Comparison of ENCODE assay signal across 12 cellular contexts in the genomic region with DNA sequence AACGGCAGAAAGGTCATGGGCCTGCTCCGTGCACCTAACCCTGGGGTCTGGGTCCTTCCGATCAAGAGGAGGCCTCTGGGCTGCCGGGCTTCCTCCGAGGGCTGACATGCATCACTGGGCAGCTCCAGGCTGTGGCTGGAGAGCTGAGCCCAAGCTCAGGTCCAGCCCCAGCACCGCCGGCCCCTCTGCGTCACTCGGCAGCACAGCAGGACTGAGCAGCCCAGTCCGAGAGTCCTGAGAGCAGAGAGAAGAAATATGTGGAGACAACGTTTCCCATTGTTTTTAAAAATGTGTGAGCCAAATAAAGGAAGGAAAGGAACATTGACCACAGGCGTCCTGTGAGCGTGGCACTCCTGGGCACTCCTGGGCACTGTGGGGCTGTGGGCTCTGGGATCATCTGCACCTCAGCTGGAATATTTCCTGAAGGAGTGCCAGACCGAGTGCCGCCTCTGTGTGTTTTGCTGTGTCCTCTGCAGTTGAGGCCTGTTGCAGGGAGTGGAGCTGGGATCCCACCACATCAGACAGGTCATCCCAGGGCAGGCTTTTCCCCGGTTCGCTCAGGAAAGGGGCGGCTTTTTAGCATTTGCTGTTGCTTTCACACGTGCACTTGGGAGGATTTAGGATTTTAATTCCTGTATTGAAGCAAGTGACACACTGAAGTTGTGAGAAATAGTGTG. TPM values are rescaled to one million over a fixed set of nuclear protein-coding genes. Genes with fewer than 3 reads are reported as not detected.
DNase-seq lines count a peak whose midpoint lies in the region; ATAC-seq, FAIRE-seq and TF ChIP-seq lines count a peak whose summit lies in the region.
"Had no signal": no experiment of that assay in that cellular context is flagged by ENCODE, and none has a peak within 500 bp of the region (broad histone marks: within the 10 kb centered on the region; RNA-seq: fewer than 3 reads in every experiment).

No MANE protein-coding gene starts in this region.

- H3K79me2 ChIP-seq in endothelial cell of umbilical vein (ENCODE audit: control insufficient read depth, insufficient read depth, low read length) = peaks cover 41% of the 10 kb centered on the region

- H3K27ac ChIP-seq in Panc1 (ENCODE audit: low read length) (no peak overlapping the region), endothelial cell of umbilical vein (ENCODE audit: insufficient read depth, low read depth, low read length) (peak overlapping the region; percentile 78), liver (ENCODE audit: low read depth in 1 of 2, low read length in 2 of 2) (no peak overlapping the region), stomach (peak overlapping the region in 4 of 5 donors; percentile 48 to 79 (median 61))

- no peaks in the 10 kb centered on the region for H3K9me3 ChIP-seq in Panc1 (ENCODE audit: control insufficient read depth, insufficient read depth, low read depth, low read length)
- H3K9me3 ChIP-seq in endothelial cell of umbilical vein (replicated peaks; ENCODE audit: control insufficient read depth, insufficient read depth, low read length) = no peaks in the 10 kb centered on the region
- no peaks in the 10 kb centered on the region for H3K9me3 ChIP-seq in liver (ENCODE audit: control insufficient read depth in 4 of 4, low read length in 3 of 4)
- H3K9me3 ChIP-seq in stomach = no peaks in the 10 kb centered on the region

- FAIRE-seq in endothelial cell of umbilical vein (lab: Jason Lieb, UNC) = peak; percentile 83
- FAIRE-seq: endometrium had no signal

- DNase-seq in Panc1 (ENCODE audit: low read depth, low spot score) (no peak), endothelial cell of umbilical vein (ENCODE audit: low read depth, low spot score) (peak; percentile 73), stomach (no peak), HCEC 1CT (no peak), superior temporal gyrus (ENCODE audit: extremely low spot score) (no peak), A172 (ENCODE audit: low spot score) (no peak)
- DNase-seq in activated CD4-positive, alpha-beta T cell treated with anti-CD3 and anti-CD28 coated beads, Interleukin-2, amount 10 ng/mL, durations not matched to agents 24 days and 14 days = no peak
- DNase-seq: CD4-positive, alpha-beta memory T cell; NCI-H1436 treated with DMSO at 0.1 percent for 48 hours; stimulated activated CD4-positive, alpha-beta T cell treated with anti-CD3 and anti-CD28 coated beads, Interleukin-12 subunit alpha, Interleukin-12 subunit beta, amount 100 ng/mL, for 4 hours had no signal

- peak overlapping the region; percentile 52 for H3K9ac ChIP-seq in endothelial cell of umbilical vein (replicated peaks; ENCODE audit: extremely low read depth, insufficient read depth, low read length)
- H3K9ac ChIP-seq in liver (ENCODE audit: low read depth in 1 of 2, low read length in 2 of 2) = no peak overlapping the region

- ATAC-seq in Panc1 = peak; percentile 39

- H3K4me1 Mint-ChIP-seq in activated CD4-positive, alpha-beta T cell treated with anti-CD3 and anti-CD28 coated beads, Interleukin-2, amount 10 ng/mL, durations not matched to agents 24 days and 14 days = no peaks in the 10 kb centered on the region

- 80% methylated on average over 19 of the region's 19 CpGs for WGBS in liver
- 68 to 80% (median 73%) methylated on average over 16 to 19 of the region's 19 CpGs for WGBS in stomach, 5 donors

- dilution Hi-C loops in endothelial cell of umbilical vein (cut with MboI; ENCODE audit: extremely low pct_ligation_motif_present, low sequenced_read_pairs) = no loop called here

- H3K4me2 ChIP-seq in endothelial cell of umbilical vein (ENCODE audit: insufficient read depth, low read length) = peak overlapping the region; percentile 30

- no peak for TF ChIP-seq EP300 in stomach (IDR thresholded peaks at IDR 0.05)

- peaks cover 2% of the 10 kb centered on the region for H3K36me3 Mint-ChIP-seq in activated CD4-positive, alpha-beta T cell treated with anti-CD3 and anti-CD28 coated beads, Interleukin-2, amount 10 ng/mL, durations not matched to agents 24 days and 14 days (ENCODE audit: low read depth)

- no peak overlapping the region for H2AFZ ChIP-seq in endothelial cell of umbilical vein (ENCODE audit: low read depth, low read length)

- BruUV-seq in Panc1 (replicated peaks; lab: Mats Ljungman, UMichigan) (no TSS peak), endothelial cell of umbilical vein (replicated peaks; lab: Mats Ljungman, UMichigan) (no TSS peak)

- CTCF ChIA-PET in Panc1 (lab: Charles Lee) (interaction anchor here (0.6 kb wide), 1 partner anchor 21 kb away, joined by 10 read pairs; no protein-coding TSS in a partner anchor), endothelial cell of umbilical vein (lab: Charles Lee) (interaction anchor here (1.3 to 5.3 kb wide), 3 partner anchors 12 to 88 kb away, joined by 4 to 45 read pairs (median 6); no protein-coding TSS in a partner anchor)

- POLR2A ChIA-PET in Panc1 (lab: Charles Lee) (no interaction called here), endothelial cell of umbilical vein (lab: Charles Lee) (interaction anchor here (0.6 kb wide), 1 partner anchor 57 kb away, joined by 3 read pairs; no protein-coding TSS in a partner anchor)

- H3K27me3 ChIP-seq in Panc1 (ENCODE audit: control insufficient read depth, insufficient read depth, low read length) (no peaks in the 10 kb centered on the region), endothelial cell of umbilical vein (ENCODE audit: control insufficient read depth in 2 of 2, insufficient read depth in 2 of 2, low read length in 2 of 2) (no peaks in the 10 kb centered on the region), liver (ENCODE audit: control insufficient read depth in 4 of 4, insufficient read depth in 4 of 4, low read length in 3 of 4) (no peaks in the 10 kb centered on the region), stomach (no peaks in the 10 kb centered on the region)

- H3K4me3 Mint-ChIP-seq in activated CD4-positive, alpha-beta T cell treated with anti-CD3 and anti-CD28 coated beads, Interleukin-2, amount 10 ng/mL, durations not matched to agents 24 days and 14 days = no peak overlapping the region
- H3K4me3 Mint-ChIP-seq: CD4-positive, alpha-beta memory T cell had no signal

- TF ChIP-seq CTCF in Panc1 (IDR thresholded peaks at IDR 0.05) = no peak
- TF ChIP-seq CTCF in endothelial cell of umbilical vein (IDR thresholded peaks at IDR 0.05; ENCODE audit: extremely low read depth in 1 of 2, insufficient read depth in 1 of 2, low read depth in 1 of 2, low read length in 2 of 2) = no peak
- TF ChIP-seq CTCF in liver (IDR thresholded peaks at IDR 0.05; ENCODE audit: low read depth, low read length, missing input control) = no peak
- TF ChIP-seq CTCF in stomach (IDR thresholded peaks at IDR 0.05) = no peak

- intact Hi-C loops in Panc1 (cut with micrococcal nuclease; ENCODE audit: unreplicated experiment) (no loop called here), endothelial cell of umbilical vein (cut with micrococcal nuclease) (loop anchor here (2.0 kb wide), 2 partner anchors 38 to 56 kb away; partner anchors contain the start of genes DCUN1D2 and TFDP1), stomach (cut with DNase I; ENCODE audit: low total_unique reads) (no loop called here)
- intact Hi-C loops in activated CD4-positive, alpha-beta T cell treated with anti-CD3 and anti-CD28 coated beads, Interleukin-2, amount 10 ng/mL, durations not matched to agents 24 days and 14 days (cut with micrococcal nuclease) = no loop called here

- H4K20me1 ChIP-seq in endothelial cell of umbilical vein (replicated peaks; ENCODE audit: control insufficient read depth, extremely low read depth, insufficient read depth, low read length) = no peaks in the 10 kb centered on the region

- no peak for TF ChIP-seq RAD21 in liver (IDR thresholded peaks at IDR 0.05)

- H3K9me3 Mint-ChIP-seq in activated CD4-positive, alpha-beta T cell treated with anti-CD3 and anti-CD28 coated beads, Interleukin-2, amount 10 ng/mL, durations not matched to agents 24 days and 14 days = no peaks in the 10 kb centered on the region
- H3K9me3 Mint-ChIP-seq: CD4-positive, alpha-beta memory T cell had no signal

- H3K36me3 ChIP-seq in Panc1 (ENCODE audit: control insufficient read depth, insufficient read depth, low read length) (no peaks in the 10 kb centered on the region; the same call in 1 of the 2 replicates), endothelial cell of umbilical vein (ENCODE audit: control insufficient read depth in 2 of 2, extremely low read depth in 1 of 2, insufficient read depth in 2 of 2, low read length in 2 of 2) (peaks cover 3 to 15% of the 10 kb centered on the region in 2 experiments), liver (ENCODE audit: control insufficient read depth in 4 of 4, insufficient read depth in 3 of 4, low read depth in 1 of 4, low read length in 3 of 4) (peaks cover 0 to 8% (median 2%) of the 10 kb centered on the region in 4 donors), stomach (peaks cover 12 to 76% (median 58%) of the 10 kb centered on the region in 4 donors)

- H3K4me3 ChIP-seq in Panc1 (ENCODE audit: low read depth in 2 of 2, low read length in 2 of 2) (no peak overlapping the region), endothelial cell of umbilical vein (replicated peaks in 1 of 3; ENCODE audit: insufficient read depth in 1 of 3, low read depth in 1 of 3, low read length in 3 of 3) (no peak overlapping the region), liver (ENCODE audit: low read depth in 1 of 3, low read length in 3 of 3) (no peak overlapping the region), stomach (no peak overlapping the region)

- no peak for TF ChIP-seq POLR2A in endothelial cell of umbilical vein (IDR thresholded peaks at IDR 0.05; ENCODE audit: low read depth, low read length)
- TF ChIP-seq POLR2A in stomach (IDR thresholded peaks at IDR 0.05) = no peak

- no peaks in the 10 kb centered on the region for H3K9me1 ChIP-seq in endothelial cell of umbilical vein (replicated peaks; ENCODE audit: control insufficient read depth, extremely low read depth, insufficient read depth, low read length)

- no peaks in the 10 kb centered on the region for H3K27me3 Mint-ChIP-seq in activated CD4-positive, alpha-beta T cell treated with anti-CD3 and anti-CD28 coated beads, Interleukin-2, amount 10 ng/mL, durations not matched to agents 24 days and 14 days
- H3K27me3 Mint-ChIP-seq: CD4-positive, alpha-beta memory T cell had no signal

- H3K4me1 ChIP-seq in Panc1 (ENCODE audit: control insufficient read depth, insufficient read depth, low read length) (no peaks in the 10 kb centered on the region), endothelial cell of umbilical vein (ENCODE audit: control insufficient read depth, extremely low read depth, insufficient read depth, low read length) (peaks cover 30% of the 10 kb centered on the region), liver (ENCODE audit: control insufficient read depth in 4 of 4, insufficient read depth in 4 of 4, low read length in 3 of 4) (peaks cover 0 to 4% (median 1%) of the 10 kb centered on the region in 4 donors), stomach (peaks cover 0 to 46% (median 30%) of the 10 kb centered on the region in 4 donors)

- no peak overlapping the region for H3K27ac Mint-ChIP-seq in activated CD4-positive, alpha-beta T cell treated with anti-CD3 and anti-CD28 coated beads, Interleukin-2, amount 10 ng/mL, durations not matched to agents 24 days and 14 days
- H3K27ac Mint-ChIP-seq: CD4-positive, alpha-beta memory T cell had no signal

- in situ Hi-C loops in Panc1 (cut with HindIII; ENCODE audit: low pct_unique_long_range_greater_than_20kb, low sequenced_read_pairs) = no loop called here

RNA-seq across cellular contexts. Expression of gene TFDP1, which starts 37.8 kb away (rescaled TPM):
- total RNA-seq in Panc1 (2021; ENCODE audit: unreplicated experiment) (91.6 TPM), endothelial cell of umbilical vein (131 and 137 TPM in 2 replicates), liver (100 to 1,000 TPM in 1 of 2 donors, 10 to 100 TPM in 1; 17.7 to 140 TPM), stomach (100 to 1,000 TPM in 2 of 5 donors, 10 to 100 TPM in 3; 35.3 to 207 (median 59.1) TPM)
- 74.3 TPM for polyA plus RNA-seq in Panc1 (2012; ENCODE audit: insufficient read length)
- polyA plus RNA-seq in endothelial cell of umbilical vein (48.9 and 64.3 TPM in 2 replicates), liver (10 to 100 TPM in 1 of 2 donors, 1 to 10 TPM in 1; 9.9 to 17.9 TPM), stomach (10 to 100 TPM; 27.3 to 57.2 (median 55.3) TPM)
- 96.8 and 101 TPM in 2 replicates for polyA plus RNA-seq in endothelial cell of umbilical vein (2011; cell fraction: cytosol; rRNA removed)
- 107 and 116 TPM in 2 replicates for polyA plus RNA-seq in endothelial cell of umbilical vein (2011; cell fraction: nucleus; rRNA removed)
- polyA plus RNA-seq in endothelial cell of umbilical vein (2012) = 96.7 and 124 TPM in 2 replicates
- 67.4 and 81.1 TPM in 2 replicates for polyA minus RNA-seq in endothelial cell of umbilical vein
- 80.9 TPM for polyA minus RNA-seq in endothelial cell of umbilical vein (2011; cell fraction: cytosol; rRNA and poly(A)+ RNA removed)
- polyA minus RNA-seq in endothelial cell of umbilical vein (2011; cell fraction: nucleus; rRNA and poly(A)+ RNA removed) = 24.4 and 31.0 TPM in 2 replicates
- total RNA-seq in activated CD4-positive, alpha-beta T cell treated with anti-CD3 and anti-CD28 coated beads, Interleukin-2, amount 10 ng/mL, durations not matched to agents 24 days and 14 days = 180 and 184 TPM in 2 replicates
- 129 and 162 TPM in 2 replicates for total RNA-seq in A172 (2014; rRNA removed; shearing (Covaris generic))

RNA-seq across cellular contexts. Expression of gene DCUN1D2, which starts 56.2 kb away (rescaled TPM):
- total RNA-seq in Panc1 (2021; ENCODE audit: unreplicated experiment) = 22.8 TPM
- polyA plus RNA-seq in Panc1 (2012; ENCODE audit: insufficient read length) = 9.0 TPM
- 19.4 and 24.9 TPM in 2 replicates for total RNA-seq in endothelial cell of umbilical vein
- 8.3 and 10.5 TPM in 2 replicates for polyA plus RNA-seq in endothelial cell of umbilical vein
- polyA plus RNA-seq in endothelial cell of umbilical vein (2011; cell fraction: cytosol; rRNA removed) = 7.0 and 8.6 TPM in 2 replicates
- 40.2 and 44.4 TPM in 2 replicates for polyA plus RNA-seq in endothelial cell of umbilical vein (2011; cell fraction: nucleus; rRNA removed)
- polyA plus RNA-seq in endothelial cell of umbilical vein (2012) = 10.6 and 11.0 TPM in 2 replicates
- polyA minus RNA-seq in endothelial cell of umbilical vein = 11.1 and 14.1 TPM in 2 replicates
- 6.7 TPM for polyA minus RNA-seq in endothelial cell of umbilical vein (2011; cell fraction: cytosol; rRNA and poly(A)+ RNA removed)
- polyA minus RNA-seq in endothelial cell of umbilical vein (2011; cell fraction: nucleus; rRNA and poly(A)+ RNA removed) = 15.7 and 25.9 TPM in 2 replicates
- 10 to 100 TPM in 1 of 2 donors, 1 to 10 TPM in 1; 6.9 to 13.1 TPM for total RNA-seq in liver
- 1 to 10 TPM; 4.0 to 4.1 TPM for polyA plus RNA-seq in liver
- 10 to 100 TPM; 13.9 to 43.0 (median 31.5) TPM for total RNA-seq in stomach
- polyA plus RNA-seq in stomach = 1 to 10 TPM; 7.3 to 8.1 (median 7.5) TPM
- total RNA-seq in activated CD4-positive, alpha-beta T cell treated with anti-CD3 and anti-CD28 coated beads, Interleukin-2, amount 10 ng/mL, durations not matched to agents 24 days and 14 days = 21.4 and 29.9 TPM in 2 replicates
- 14.0 and 18.6 TPM in 2 replicates for total RNA-seq in A172 (2014; rRNA removed; shearing (Covaris generic))

Comparison
In these comparisons a context has a peak if more than half of its experiments do, and no peak if none do; other contexts are left out.
1. H3K27ac ChIP-seq: peak in endothelial cell of umbilical vein (single experiment) and stomach (4 of 5); none in Panc1 (single experiment) and liver (0 of 2).